3 cellular contexts compared by ENCODE assay signal in genomic region chrX:2441466-2441865, GRCh38.
TF ChIP-seq lines count a peak whose summit lies in the region.

No MANE protein-coding gene starts in this region.

TF ChIP-seq in WTC11, 78 proteins besides CTCF, POLR2A, EP300 and RAD21:
- no peak for TF ChIP-seq NFE2L1 (CRISPR knock-in tag; IDR thresholded peaks at IDR 0.05)
- TF ChIP-seq GTF2I (CRISPR knock-in tag; conservative IDR thresholded peaks at IDR 0.05) = peak; percentile 44; the same call in 1 of the 2 replicates

TF ChIP-seq in H1, 55 proteins besides CTCF, POLR2A, EP300 and RAD21:
- TF ChIP-seq JUN (IDR thresholded peaks at IDR 0.05; ENCODE audit: low read depth, low read length) (no peak), KDM1A (IDR thresholded peaks at IDR 0.05; ENCODE audit: borderline replicate concordance, low read length) (peak; percentile 64; the same call in 1 of the 2 replicates), CREB1 (IDR thresholded peaks at IDR 0.05) (no peak), NRF1 (IDR thresholded peaks at IDR 0.05; ENCODE audit: low read depth, low read length) (no peak), CTBP2 (IDR thresholded peaks at IDR 0.05; ENCODE audit: borderline replicate concordance, insufficient read depth, insufficient read length, low read length) (no peak)

TF ChIP-seq in neural cell, 6 proteins besides CTCF, POLR2A, EP300 and RAD21:
- TF ChIP-seq TAF1 (IDR thresholded peaks at IDR 0.05; ENCODE audit: low read depth) (no peak), SMC3 (conservative IDR thresholded peaks at IDR 0.05; ENCODE audit: poor library complexity) (no peak), POLR2AphosphoS5 (IDR thresholded peaks at IDR 0.05) (no peak), REST (IDR thresholded peaks at IDR 0.05; ENCODE audit: borderline replicate concordance) (no peak), EZH2 (IDR thresholded peaks at IDR 0.05; ENCODE audit: borderline replicate concordance, insufficient read depth, low read length, poor library complexity, severe bottlenecking) (no peak), MXI1 (conservative IDR thresholded peaks at IDR 0.05; ENCODE audit: poor library complexity, severe bottlenecking) (no peak)
